ENCODE assay signal across 1 cellular context in genomic region chr2:119222213-119222612, GRCh38.
TF ChIP-seq lines count a peak whose summit lies in the region.

No MANE protein-coding gene starts in this region.

TF ChIP-seq in SK-N-SH, 30 proteins besides CTCF, POLR2A, EP300 and RAD21 (continued from another document):
- TF ChIP-seq FOXJ3 (CRISPR knock-in tag; IDR thresholded peaks at IDR 0.05), result no peak
- no peak for TF ChIP-seq ELF1 (IDR thresholded peaks at IDR 0.05)
